30 cellular contexts compared by ENCODE assay signal in the genomic region with DNA sequence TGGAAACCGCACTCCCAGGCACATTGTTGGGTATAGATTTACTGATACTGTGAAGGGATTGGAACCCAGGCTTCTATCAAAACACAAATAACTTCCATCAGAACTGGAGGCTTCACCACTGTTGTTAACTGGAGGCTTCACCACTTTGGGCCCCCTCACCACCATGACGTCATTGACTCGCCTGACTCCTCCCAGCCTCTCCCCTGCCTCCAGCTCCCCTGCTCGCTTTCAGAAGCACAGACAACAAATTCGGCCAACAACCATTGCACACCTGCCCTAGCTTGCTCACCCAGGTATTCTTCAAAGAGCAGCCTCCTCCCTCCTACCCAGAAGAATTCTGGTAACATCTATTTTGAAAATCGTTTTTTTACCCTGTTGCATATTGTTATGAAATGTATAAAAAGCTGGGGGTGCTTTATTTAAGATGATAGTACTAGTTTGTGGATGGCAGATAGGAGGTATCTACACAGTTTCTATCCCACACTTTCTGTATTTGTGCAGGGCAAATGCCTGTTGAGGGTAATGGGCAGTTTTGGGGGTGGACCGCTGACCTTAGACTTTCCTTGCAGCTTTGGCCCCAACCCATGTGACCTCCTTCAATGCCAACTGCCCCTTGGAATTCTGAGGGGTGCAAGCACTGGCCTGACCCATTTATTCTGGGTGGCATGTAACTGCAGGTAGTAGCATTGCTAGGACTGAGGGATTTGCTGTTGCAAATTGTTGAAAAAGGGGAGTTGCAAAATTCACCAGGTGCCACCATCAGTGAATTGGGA. TPM values are rescaled to one million over a fixed set of nuclear protein-coding genes. Genes with fewer than 3 reads are reported as not detected.
"Had no signal": no experiment of that assay in that cellular context is flagged by ENCODE, and none has a peak within 500 bp of the region (broad histone marks: within the 10 kb centered on the region; RNA-seq: fewer than 3 reads in every experiment).

No MANE protein-coding gene starts in this region.

- H3K27me3 ChIP-seq: cardiac muscle cell had no signal

- H3K36me3 Mint-ChIP-seq: activated naive CD8-positive, alpha-beta T cell had no signal

- H3K27me3 Mint-ChIP-seq: activated CD8-positive, alpha-beta memory T cell treated with anti-CD3 and anti-CD28 coated beads, Interleukin-2, amount 10 ng/mL, durations not matched to agents 7 days and 5 days; activated naive CD8-positive, alpha-beta T cell; activated T-cell treated with anti-CD3 and anti-CD28 coated beads, Interleukin-2, amount 50 U/mL, for 24 hours; brain; T-helper 17 cell had no signal

- H3K4me3 Mint-ChIP-seq: activated B cell treated with CpG ODN at 0.5 μM for 24 hours; activated CD4-positive, alpha-beta T cell treated with anti-CD3 and anti-CD28 coated beads, Interleukin-2, amount 10 ng/mL, durations not matched to agents 24 days and 14 days; activated CD8-positive, alpha-beta memory T cell treated with anti-CD3 and anti-CD28 coated beads, Interleukin-2, amount 10 ng/mL, durations not matched to agents 7 days and 5 days; activated naive CD4-positive, alpha-beta T cell treated with anti-CD3 and anti-CD28 coated beads for 36 hours; activated naive CD8-positive, alpha-beta T cell; activated T-cell treated with anti-CD3 and anti-CD28 coated beads, Interleukin-2, amount 50 U/mL, for 24 hours; activated T-helper 1 cell treated with anti-CD3 and anti-CD28 coated beads, Interleukin-12 subunit alpha, Interleukin-12 subunit beta, Interleukin-2, Interleukin-4 antibody, amounts not matched to agents 30 ng/mL and 10 ng/mL and 1 ng/mL, durations not matched to agents 14 hours and 24 hours and 36 hours; brain; T-helper 17 cell had no signal

- H3K27ac Mint-ChIP-seq: activated B cell treated with CpG ODN at 0.5 μM for 24 hours; activated CD4-positive, alpha-beta T cell treated with anti-CD3 and anti-CD28 coated beads, Interleukin-2, amount 10 ng/mL, durations not matched to agents 24 days and 14 days; activated CD8-positive, alpha-beta memory T cell treated with anti-CD3 and anti-CD28 coated beads, Interleukin-2, amount 10 ng/mL, durations not matched to agents 7 days and 5 days; activated naive CD4-positive, alpha-beta T cell treated with anti-CD3 and anti-CD28 coated beads for 36 hours; activated naive CD8-positive, alpha-beta T cell; activated T-cell treated with anti-CD3 and anti-CD28 coated beads, Interleukin-2, amount 50 U/mL, for 24 hours; activated T-helper 1 cell treated with anti-CD3 and anti-CD28 coated beads, Interleukin-12 subunit alpha, Interleukin-12 subunit beta, Interleukin-2, Interleukin-4 antibody, amounts not matched to agents 30 ng/mL and 10 ng/mL and 1 ng/mL, durations not matched to agents 14 hours and 24 hours and 36 hours; brain had no signal

- DNase-seq: activated B cell treated with CpG ODN at 0.5 μM for 24 hours; activated CD4-positive, alpha-beta T cell treated with anti-CD3 and anti-CD28 coated beads for 1 hour; activated CD4-positive, alpha-beta T cell treated with anti-CD3 and anti-CD28 coated beads, Interleukin-2, amount 10 ng/mL, durations not matched to agents 24 days and 14 days; activated CD4-positive, alpha-beta T cell treated with anti-CD3 and anti-CD28 coated beads, Interleukin-2, amount 50 U/mL, for 48 hours; activated CD8-positive, alpha-beta memory T cell treated with anti-CD3 and anti-CD28 coated beads, Interleukin-2, amount 10 ng/mL, durations not matched to agents 7 days and 5 days; activated gamma-delta T cell; activated naive CD4-positive, alpha-beta T cell treated with anti-CD3 and anti-CD28 coated beads for 36 hours; activated T-cell treated with anti-CD3 and anti-CD28 coated beads, Interleukin-2, amount 50 U/mL, for 24 hours; amygdala; IMR-90; KG1; NCI-H1092; NCI-H1417; NCI-H2029; NCI-H2107; NCI-H2171 treated with DMSO at 0.1 percent for 48 hours; NCI-H345; NCI-H510A treated with DMSO at 0.1 percent for 48 hours; NCI-H69; NK-92 treated with Interleukin-12 subunit alpha and Interleukin-12 subunit beta, amount 100 ng/mL, for 24 hours; SHP77 treated with DMSO at 0.1 percent for 48 hours; T-helper 17 cell; T-helper 9 cell had no signal

- ATAC-seq: activated CD8-positive, alpha-beta memory T cell treated with anti-CD3 and anti-CD28 coated beads, Interleukin-2, amount 10 ng/mL, durations not matched to agents 7 days and 5 days; T-helper 17 cell had no signal

- H3K4me3 ChIP-seq: cardiac muscle cell had no signal

- H3K4me1 Mint-ChIP-seq: activated B cell treated with CpG ODN at 0.5 μM for 24 hours, brain had no signal

- H3K27ac ChIP-seq: cardiac muscle cell had no signal

- H3K9me3 Mint-ChIP-seq: activated B cell treated with CpG ODN at 0.5 μM for 24 hours; activated CD4-positive, alpha-beta T cell treated with anti-CD3 and anti-CD28 coated beads, Interleukin-2, amount 10 ng/mL, durations not matched to agents 24 days and 14 days; activated naive CD4-positive, alpha-beta T cell treated with anti-CD3 and anti-CD28 coated beads for 36 hours; activated T-cell treated with anti-CD3 and anti-CD28 coated beads, Interleukin-2, amount 50 U/mL, for 24 hours; activated T-helper 1 cell treated with anti-CD3 and anti-CD28 coated beads, Interleukin-12 subunit alpha, Interleukin-12 subunit beta, Interleukin-2, Interleukin-4 antibody, amounts not matched to agents 30 ng/mL and 10 ng/mL and 1 ng/mL, durations not matched to agents 14 hours and 24 hours and 36 hours; brain had no signal

- H3K36me3 ChIP-seq: cardiac muscle cell had no signal

- FAIRE-seq: astrocyte, RCC 7860, TTC549 had no signal

RNA-seq across cellular contexts. Expression of gene HLF, which starts 54.1 kb away (rescaled TPM):
- total RNA-seq: astrocyte had no signal
- polyA plus RNA-seq: IMR-90 had no signal
